20 cellular contexts compared by ENCODE assay signal in genomic region chr2:201377218-201377617, GRCh38.
"Had no signal": no experiment of that assay in that cellular context is flagged by ENCODE, and none has a peak within 500 bp of the region (broad histone marks: within the 10 kb centered on the region; RNA-seq: fewer than 3 reads in every experiment).

No MANE protein-coding gene starts in this region.

- H3K36me3 ChIP-seq: neural progenitor cell, ovary had no signal

- H3K4me1 Mint-ChIP-seq: neural progenitor cell; stimulated activated naive CD8-positive, alpha-beta T cell treated with anti-CD3 and anti-CD28 coated beads, Interleukin-15, amount 100 ng/mL, for 72 hours had no signal

- H3K27me3 ChIP-seq: esophagus muscularis mucosa, gastroesophageal sphincter, neural progenitor cell, ovary, right atrium auricular region, transverse colon had no signal

- H2AFZ ChIP-seq: neural progenitor cell had no signal

- H3K4me1 ChIP-seq: esophagus muscularis mucosa, gastroesophageal sphincter, left ventricle myocardium inferior, neural progenitor cell, right atrium auricular region, transverse colon had no signal

- H3K27ac ChIP-seq: epithelial cell of prostate, esophagus muscularis mucosa, gastroesophageal sphincter, left ventricle myocardium inferior, neural progenitor cell, ovary, right atrium auricular region, thoracic aorta had no signal

- H3K9me3 ChIP-seq: esophagus muscularis mucosa, gastroesophageal sphincter, left ventricle myocardium inferior, ovary, right atrium auricular region, thoracic aorta, transverse colon had no signal

- H3K27me3 Mint-ChIP-seq: dendritic cell treated with granulocyte-macrophage colony-stimulating factor and Interleukin-4, amounts not matched to agents 40 ng/mL and 50 ng/mL, for 4 days; effector memory CD8-positive, alpha-beta T cell; natural killer cell treated with Interleukin-12 subunit alpha and Interleukin-12 subunit beta and Interleukin-15 and Interleukin-18, amount 100 ng/mL, for 72 hours; stimulated activated memory B cell treated with anti-CD40 and anti-IgM and Interleukin-4, amounts not matched to agents 10 μg/mL and 1 μg/mL and 100 μg/mL, for 72 hours; stimulated activated naive CD8-positive, alpha-beta T cell treated with anti-CD3 and anti-CD28 coated beads, Interleukin-15, amount 100 ng/mL, for 72 hours had no signal

- H3K27ac Mint-ChIP-seq: dendritic cell treated with granulocyte-macrophage colony-stimulating factor and Interleukin-4, amounts not matched to agents 40 ng/mL and 50 ng/mL, for 4 days; effector memory CD8-positive, alpha-beta T cell; natural killer cell treated with Interleukin-12 subunit alpha and Interleukin-12 subunit beta and Interleukin-15 and Interleukin-18, amount 100 ng/mL, for 72 hours; neural progenitor cell; stimulated activated memory B cell treated with anti-CD40 and anti-IgM and Interleukin-4, amounts not matched to agents 10 μg/mL and 1 μg/mL and 100 μg/mL, for 72 hours; stimulated activated naive CD8-positive, alpha-beta T cell treated with anti-CD3 and anti-CD28 coated beads, Interleukin-15, amount 100 ng/mL, for 72 hours had no signal

- H3K4me3 ChIP-seq: esophagus muscularis mucosa, gastroesophageal sphincter, left ventricle myocardium inferior, lung, neural progenitor cell, ovary, right atrium auricular region, thoracic aorta, transverse colon had no signal

- H3K4me2 ChIP-seq: neural progenitor cell had no signal

- H3K4me3 Mint-ChIP-seq: dendritic cell treated with granulocyte-macrophage colony-stimulating factor and Interleukin-4, amounts not matched to agents 40 ng/mL and 50 ng/mL, for 4 days; effector memory CD8-positive, alpha-beta T cell; natural killer cell treated with Interleukin-12 subunit alpha and Interleukin-12 subunit beta and Interleukin-15 and Interleukin-18, amount 100 ng/mL, for 72 hours; neural progenitor cell; stimulated activated memory B cell treated with anti-CD40 and anti-IgM and Interleukin-4, amounts not matched to agents 10 μg/mL and 1 μg/mL and 100 μg/mL, for 72 hours; stimulated activated naive CD8-positive, alpha-beta T cell treated with anti-CD3 and anti-CD28 coated beads, Interleukin-15, amount 100 ng/mL, for 72 hours had no signal

- H3K9me3 Mint-ChIP-seq: dendritic cell treated with granulocyte-macrophage colony-stimulating factor and Interleukin-4, amounts not matched to agents 40 ng/mL and 50 ng/mL, for 4 days; effector memory CD8-positive, alpha-beta T cell; natural killer cell treated with Interleukin-12 subunit alpha and Interleukin-12 subunit beta and Interleukin-15 and Interleukin-18, amount 100 ng/mL, for 72 hours had no signal

- H3K9ac ChIP-seq: neural progenitor cell had no signal

- ATAC-seq: effector memory CD8-positive, alpha-beta T cell; gastroesophageal sphincter; natural killer cell treated with Interleukin-12 subunit alpha and Interleukin-12 subunit beta and Interleukin-15 and Interleukin-18, amount 100 ng/mL, for 72 hours; stimulated activated memory B cell treated with anti-CD40 and anti-IgM and Interleukin-4, amounts not matched to agents 10 μg/mL and 1 μg/mL and 100 μg/mL, for 72 hours; stimulated activated naive CD8-positive, alpha-beta T cell treated with anti-CD3 and anti-CD28 coated beads, Interleukin-15, amount 100 ng/mL, for 72 hours had no signal

- DNase-seq: cerebellar nuclear complex; effector memory CD8-positive, alpha-beta T cell; glutamatergic neuron; islet precursor cell; left ventricle myocardium inferior; nucleus accumbens; ovary; stimulated activated CD4-positive, alpha-beta T cell treated with anti-CD3 and anti-CD28 coated beads, Interleukin-4, amount 100 ng/mL, for 24 hours; stimulated activated naive CD8-positive, alpha-beta T cell treated with anti-CD3 and anti-CD28 coated beads, Interleukin-15, amount 100 ng/mL, for 72 hours; transverse colon had no signal
